In genomic region chr7:147774461-147774860, GRCh38 we compare ENCODE assay signal across 20 cellular contexts.
"Had no signal": no experiment of that assay in that cellular context is flagged by ENCODE, and none has a peak within 500 bp of the region (broad histone marks: within the 10 kb centered on the region; RNA-seq: fewer than 3 reads in every experiment).

No MANE protein-coding gene starts in this region.

- H3K9me3 Mint-ChIP-seq: activated CD8-positive, alpha-beta T cell treated with anti-CD3 and anti-CD28 coated beads for 36 hours; activated T-helper 17 cell treated with anti-CD3 and anti-CD28 coated beads, Interleukin-2, amount 50 U/mL, for 72 hours; mesothelial cell of epicardium; stimulated activated naive B cell treated with anti-CD40 and anti-IgM and Interleukin-4, amounts not matched to agents 10 μg/mL and 1 μg/mL and 100 μg/mL, for 72 hours had no signal

- H3K4me1 ChIP-seq: heart left ventricle, spleen, upper lobe of right lung had no signal

- ATAC-seq: activated CD8-positive, alpha-beta T cell treated with anti-CD3 and anti-CD28 coated beads for 36 hours; activated T-helper 17 cell treated with anti-CD3 and anti-CD28 coated beads, Interleukin-2, amount 50 U/mL, for 72 hours; heart left ventricle; left lobe of liver; natural killer cell treated with Interleukin-12 subunit alpha and Interleukin-12 subunit beta and Interleukin-15 and Interleukin-18, amount 100 ng/mL, for 72 hours; stimulated activated naive B cell treated with anti-CD40 and anti-IgM and Interleukin-4, amounts not matched to agents 10 μg/mL and 1 μg/mL and 100 μg/mL, for 72 hours; upper lobe of right lung had no signal

- DNase-seq: activated B cell treated with CpG ODN at 0.5 μM for 24 hours; activated CD4-positive, alpha-beta T cell treated with anti-CD3 and anti-CD28 coated beads for 48 hours; activated CD8-positive, alpha-beta T cell treated with anti-CD3 and anti-CD28 coated beads for 36 hours; activated naive CD4-positive, alpha-beta T cell treated with Interleukin-2 at 50 U/mL for 16 hours; activated T-cell treated with anti-CD3 and anti-CD28 coated beads, Interleukin-2, amount 50 U/mL, for 1 hour; anterior cingulate cortex; heart left ventricle; kidney; occipital lobe; retina; spleen; stimulated activated CD4-positive, alpha-beta T cell treated with anti-CD3 and anti-CD28 coated beads, Interleukin-4, amount 100 ng/mL, for 4 hours; stimulated activated naive B cell treated with anti-CD40 and anti-IgM and Interleukin-4, amounts not matched to agents 10 μg/mL and 1 μg/mL and 100 μg/mL, for 72 hours; upper lobe of right lung had no signal

- H3K36me3 Mint-ChIP-seq: mesothelial cell of epicardium; natural killer cell treated with Interleukin-12 subunit alpha and Interleukin-12 subunit beta and Interleukin-15 and Interleukin-18, amount 100 ng/mL, for 72 hours; stimulated activated naive B cell treated with anti-CD40 and anti-IgM and Interleukin-4, amounts not matched to agents 10 μg/mL and 1 μg/mL and 100 μg/mL, for 72 hours had no signal

- H3K4me1 Mint-ChIP-seq: activated B cell treated with CpG ODN at 0.5 μM for 24 hours; activated T-helper 17 cell treated with anti-CD3 and anti-CD28 coated beads, Interleukin-2, amount 50 U/mL, for 72 hours; central memory CD8-positive, alpha-beta T cell; stimulated activated naive B cell treated with anti-CD40 and anti-IgM and Interleukin-4, amounts not matched to agents 10 μg/mL and 1 μg/mL and 100 μg/mL, for 72 hours had no signal

- H3K27ac ChIP-seq: coronary artery, heart left ventricle, spleen, upper lobe of right lung had no signal

- H3K36me3 ChIP-seq: heart left ventricle, spleen, upper lobe of right lung had no signal

- H3K9me3 ChIP-seq: heart left ventricle, spleen, upper lobe of right lung had no signal

- H3K27me3 Mint-ChIP-seq: activated B cell treated with CpG ODN at 0.5 μM for 24 hours; activated CD8-positive, alpha-beta T cell treated with anti-CD3 and anti-CD28 coated beads for 36 hours; activated T-helper 17 cell treated with anti-CD3 and anti-CD28 coated beads, Interleukin-2, amount 50 U/mL, for 72 hours; central memory CD8-positive, alpha-beta T cell; natural killer cell treated with Interleukin-12 subunit alpha and Interleukin-12 subunit beta and Interleukin-15 and Interleukin-18, amount 100 ng/mL, for 72 hours; stimulated activated naive B cell treated with anti-CD40 and anti-IgM and Interleukin-4, amounts not matched to agents 10 μg/mL and 1 μg/mL and 100 μg/mL, for 72 hours had no signal

- H3K4me3 Mint-ChIP-seq: activated B cell treated with CpG ODN at 0.5 μM for 24 hours; activated CD8-positive, alpha-beta T cell treated with anti-CD3 and anti-CD28 coated beads for 36 hours; activated T-helper 17 cell treated with anti-CD3 and anti-CD28 coated beads, Interleukin-2, amount 50 U/mL, for 72 hours; central memory CD8-positive, alpha-beta T cell; mesothelial cell of epicardium; natural killer cell treated with Interleukin-12 subunit alpha and Interleukin-12 subunit beta and Interleukin-15 and Interleukin-18, amount 100 ng/mL, for 72 hours; stimulated activated naive B cell treated with anti-CD40 and anti-IgM and Interleukin-4, amounts not matched to agents 10 μg/mL and 1 μg/mL and 100 μg/mL, for 72 hours had no signal

- H3K4me3 ChIP-seq: coronary artery, heart left ventricle, spleen, upper lobe of right lung had no signal

- H3K27ac Mint-ChIP-seq: activated B cell treated with CpG ODN at 0.5 μM for 24 hours; activated CD8-positive, alpha-beta T cell treated with anti-CD3 and anti-CD28 coated beads for 36 hours; activated T-helper 17 cell treated with anti-CD3 and anti-CD28 coated beads, Interleukin-2, amount 50 U/mL, for 72 hours; mesothelial cell of epicardium; natural killer cell treated with Interleukin-12 subunit alpha and Interleukin-12 subunit beta and Interleukin-15 and Interleukin-18, amount 100 ng/mL, for 72 hours; stimulated activated naive B cell treated with anti-CD40 and anti-IgM and Interleukin-4, amounts not matched to agents 10 μg/mL and 1 μg/mL and 100 μg/mL, for 72 hours had no signal
